Comparison of ENCODE assay signal across 8 cellular contexts in the genomic region with DNA sequence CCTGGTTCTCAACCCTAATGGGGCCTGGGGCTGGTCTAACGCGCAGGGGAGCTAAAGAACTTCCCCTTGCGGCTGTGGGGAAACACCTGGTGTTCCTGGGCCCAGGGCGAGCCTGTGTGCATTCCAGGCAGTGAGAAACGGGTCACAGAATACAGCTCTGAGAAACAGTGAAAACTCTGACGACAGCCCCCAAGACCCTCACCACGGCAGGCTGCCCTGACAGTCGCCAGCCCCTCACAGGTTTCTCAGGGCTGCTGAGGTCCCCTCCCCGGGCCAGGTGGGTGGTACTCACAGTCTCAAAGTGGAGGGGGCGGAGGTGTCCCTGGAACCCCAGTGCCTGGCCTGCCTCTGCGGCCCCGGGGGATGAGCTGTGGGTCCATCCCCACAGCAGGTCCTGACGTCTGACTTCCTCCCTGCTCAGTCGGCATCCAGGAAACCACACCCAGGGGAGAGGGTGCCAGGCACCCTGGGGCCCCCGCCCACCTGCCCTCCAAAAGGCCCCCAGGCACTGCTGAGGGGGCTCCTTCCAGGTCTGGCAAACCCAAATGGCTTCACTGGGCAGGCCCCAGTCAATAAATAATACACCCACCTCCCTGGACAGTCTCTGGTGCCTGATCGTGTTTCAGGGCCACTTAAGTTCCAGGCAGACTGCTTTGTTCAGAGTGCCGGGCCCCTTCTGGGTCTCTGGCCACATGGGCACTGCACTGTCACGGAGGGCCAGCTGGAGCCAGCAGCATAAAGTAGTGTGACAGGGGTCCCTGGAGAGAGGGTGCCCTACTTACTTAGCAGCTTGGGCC. TPM values are rescaled to one million over a fixed set of nuclear protein-coding genes. Genes with fewer than 3 reads are reported as not detected.
DNase-seq lines count a peak whose midpoint lies in the region; ATAC-seq and TF ChIP-seq lines count a peak whose summit lies in the region.

No MANE protein-coding gene starts in this region.

- H3K27ac Mint-ChIP-seq in GM23338: no peak overlapping the region

- no peaks in the 10 kb centered on the region for H3K9me2 ChIP-seq in GM23338 (ENCODE audit: insufficient read depth)

- no peak for TF ChIP-seq CTCF in transverse colon (IDR thresholded peaks at IDR 0.05)
- TF ChIP-seq CTCF in GM23338 (conservative IDR thresholded peaks at IDR 0.05; ENCODE audit: low read depth in 2 of 2): no peak

- WGBS in transverse colon (ENCODE audit: low coverage in 1 of 2), 2 donors: 51% methylated on average over 18 of the region's 18 CpGs; no CpG with 5 or more reads in 1 of the 2 donors

- no peaks in the 10 kb centered on the region for H4K20me1 ChIP-seq in GM23338 (replicated peaks; ENCODE audit: insufficient read depth)

- H3K4me1 ChIP-seq in transverse colon: peaks cover 4 to 43% (median 13%) of the 10 kb centered on the region in 4 donors
- H3K4me1 ChIP-seq in GM23338 (ENCODE audit: insufficient read depth): peaks cover 29% of the 10 kb centered on the region

- H3K36me3 ChIP-seq in transverse colon (no peaks in the 10 kb centered on the region), GM23338 (ENCODE audit: insufficient read depth) (no peaks in the 10 kb centered on the region)

- H3K4me3 Mint-ChIP-seq in GM23338: no peak overlapping the region

- H3K79me2 ChIP-seq in GM23338 (replicated peaks; ENCODE audit: insufficient read depth): no peaks in the 10 kb centered on the region

- no peaks in the 10 kb centered on the region for H3K9me3 ChIP-seq in transverse colon

- H3K9me3 Mint-ChIP-seq in GM23338: no peaks in the 10 kb centered on the region

- H2AFZ ChIP-seq in GM23338: no peak overlapping the region

- H3K4me1 Mint-ChIP-seq in GM23338: peaks cover 48% of the 10 kb centered on the region

- TF ChIP-seq POLR2A in transverse colon (IDR thresholded peaks at IDR 0.05): peak; percentile 49

- TF ChIP-seq EP300 in transverse colon (IDR thresholded peaks at IDR 0.05; ENCODE audit: low read depth): no peak

- no peaks in the 10 kb centered on the region; the same call in 2 of the 3 replicates for H3K36me3 Mint-ChIP-seq in GM23338 (ENCODE audit: low read depth)

- peak overlapping the region; percentile 78 to 87 (median 82) for H3K27ac ChIP-seq in transverse colon
- no peak overlapping the region for H3K27ac ChIP-seq in GM23338 (ENCODE audit: low read depth)

- H3K27me3 Mint-ChIP-seq in GM23338 (ENCODE audit: insufficient read depth, low read depth, poor library complexity): peaks cover 14% of the 10 kb centered on the region

- peak; percentile 40 for DNase-seq in KG1 (lab: John Stamatoyannopoulos, UW)
- peak; percentile 71 to 74 for DNase-seq in activated T-cell treated with anti-CD3 and anti-CD28 coated beads, Interleukin-2, amount 50 U/mL, for 48 hours
- DNase-seq in left colon: peak in 1 of 2 donors; percentile 43
- DNase-seq in transverse colon: peak; percentile 63
- no peak for DNase-seq in NCI-H128 (lab: John Stamatoyannopoulos, UW; ENCODE audit: unreplicated experiment)
- no peak for DNase-seq in GM23338 (ENCODE audit: low spot score)
- no peak for DNase-seq in foreskin melanocyte

- peak overlapping the region in 2 of 4 donors; percentile 4 to 28 for H3K4me3 ChIP-seq in transverse colon
- H3K4me3 ChIP-seq in GM23338: no peak overlapping the region

- no peak overlapping the region for H3K4me2 ChIP-seq in GM23338

- H3K27me3 ChIP-seq in transverse colon: no peaks in the 10 kb centered on the region
- H3K27me3 ChIP-seq in GM23338 (ENCODE audit: insufficient read depth): no peaks in the 10 kb centered on the region

- intact Hi-C loops in left colon (cut with DNase I, micrococcal nuclease) (no loop called here), transverse colon (cut with DNase I; ENCODE audit: low total_unique reads) (no loop called here)

- H3F3A ChIP-seq in GM23338 (replicated peaks; ENCODE audit: low read depth): no peaks in the 10 kb centered on the region

- ATAC-seq in GM18907 (IDR thresholded peaks at IDR 0.05; ENCODE audit: unreplicated experiment) (peak; percentile 29), left colon (peak; percentile 29), GM23338 (no peak)

- in situ Hi-C loops in transverse colon (cut with MboI; ENCODE audit: low pct_ligation_motif_present in 1 of 4, low pct_unique_long_range_greater_than_20kb in 1 of 4, low sequenced_read_pairs in 3 of 4): no loop called here

TF ChIP-seq in GM23338, 12 proteins besides CTCF, POLR2A, EP300 and RAD21:
- no peak for TF ChIP-seq STAT1 (IDR thresholded peaks at IDR 0.05; ENCODE audit: unreplicated experiment)
- TF ChIP-seq, protein P1, sequence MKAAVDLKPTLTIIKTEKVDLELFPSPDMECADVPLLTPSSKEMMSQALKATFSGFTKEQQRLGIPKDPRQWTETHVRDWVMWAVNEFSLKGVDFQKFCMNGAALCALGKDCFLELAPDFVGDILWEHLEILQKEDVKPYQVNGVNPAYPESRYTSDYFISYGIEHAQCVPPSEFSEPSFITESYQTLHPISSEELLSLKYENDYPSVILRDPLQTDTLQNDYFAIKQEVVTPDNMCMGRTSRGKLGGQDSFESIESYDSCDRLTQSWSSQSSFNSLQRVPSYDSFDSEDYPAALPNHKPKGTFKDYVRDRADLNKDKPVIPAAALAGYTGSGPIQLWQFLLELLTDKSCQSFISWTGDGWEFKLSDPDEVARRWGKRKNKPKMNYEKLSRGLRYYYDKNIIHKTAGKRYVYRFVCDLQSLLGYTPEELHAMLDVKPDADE (IDR thresholded peaks at IDR 0.05): no peak

RNA-seq across cellular contexts. Expression of a gene that starts 57.7 kb away (rescaled TPM):
- 10 to 100 TPM; 17.2 to 23.6 TPM for total RNA-seq in left colon
- 10 to 100 TPM; 24.0 to 43.0 (median 31.8) TPM for total RNA-seq in transverse colon
- 36.2 and 51.9 TPM in 2 replicates for total RNA-seq in GM23338 (2014; rRNA removed; shearing (Covaris generic))
- 7.7 and 8.0 TPM in 2 replicates for polyA plus RNA-seq in GM23338 (2016; fragmentation: Nextera tagmentation; extraction: Ambion mirVana)

Comparison
In these comparisons a context has a peak if more than half of its experiments do, and no peak if none do; other contexts are left out.
1. DNase-seq: peak in KG1 (single experiment), activated T-cell treated with anti-CD3 and anti-CD28 coated beads, Interleukin-2, amount 50 U/mL, for 48 hours (2 of 2) and transverse colon (single experiment); none in NCI-H128 (single experiment), GM23338 (single experiment) and foreskin melanocyte (single experiment).